1 cellular context compared by ENCODE assay signal in the genomic region with DNA sequence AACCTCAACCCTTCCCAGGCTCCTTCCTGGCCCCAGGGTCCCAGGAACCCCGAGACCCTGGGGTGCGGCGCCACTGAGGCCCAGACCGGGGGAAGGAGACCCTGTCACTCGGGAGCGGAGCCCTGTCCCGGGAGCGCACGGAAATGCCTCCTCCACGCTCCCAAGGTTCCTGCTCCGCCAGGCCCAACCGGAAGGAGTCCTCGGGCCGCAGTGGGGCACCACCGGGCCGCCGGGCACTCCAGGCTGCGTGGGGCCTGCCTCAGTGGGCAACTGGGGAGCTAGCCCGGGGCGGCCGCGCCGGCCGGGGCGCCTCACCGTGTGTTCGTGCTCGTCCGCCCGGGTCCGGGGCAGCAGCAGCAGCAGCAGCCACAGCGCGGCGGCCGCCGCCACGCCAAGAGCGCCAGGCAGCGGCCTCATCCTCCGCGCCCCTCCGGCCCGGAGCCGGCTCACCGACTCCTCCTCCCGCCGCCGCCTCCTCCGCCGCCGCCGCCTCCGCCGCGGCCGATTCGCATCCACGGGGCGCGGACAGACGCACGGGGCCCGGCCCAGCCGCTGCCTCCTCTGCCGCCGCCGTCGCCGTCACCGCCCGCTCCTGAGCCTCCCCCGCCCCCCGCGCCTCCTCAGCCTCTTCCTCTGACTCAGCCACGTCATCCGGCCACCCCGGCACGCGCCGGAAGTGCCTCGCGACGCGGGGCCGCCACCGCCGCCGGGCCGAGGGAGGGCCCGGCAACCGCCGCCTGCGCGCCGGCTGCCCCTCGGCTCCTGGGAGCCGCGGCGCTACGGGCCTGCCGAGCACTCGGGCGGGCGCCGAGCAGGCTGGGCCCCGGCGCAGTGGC.
TF ChIP-seq lines count a peak whose summit lies in the region.

Gene TM9SF3 (minus strand): TSS at position 594 of the 836 bp plus-strand sequence. CDS start 177 bp downstream, at position 417.

TF ChIP-seq in HepG2, 621 proteins besides CTCF, POLR2A, EP300 and RAD21 (continued from another document and continues in another):
- TF ChIP-seq SAFB2 (CRISPR knock-in tag; IDR thresholded peaks at IDR 0.05; ENCODE audit: borderline replicate concordance, low read depth) (no peak), ZFP82 (CRISPR knock-in tag; IDR thresholded peaks at IDR 0.05; ENCODE audit: borderline replicate concordance) (no peak; the same call in 1 of the 2 replicates), IKZF1 (IDR thresholded peaks at IDR 0.05) (no peak), ZNF296 (CRISPR knock-in tag; conservative IDR thresholded peaks at IDR 0.05) (no peak), ZNF34 (CRISPR knock-in tag; IDR thresholded peaks at IDR 0.05; ENCODE audit: borderline replicate concordance) (no peak), MYC (CRISPR knock-in tag; IDR thresholded peaks at IDR 0.05; ENCODE audit: borderline replicate concordance) (peak; percentile 63; the same call in 1 of the 2 replicates), ZNF263 (CRISPR knock-in tag; IDR thresholded peaks at IDR 0.05) (peak; percentile 36; the same call in 1 of the 2 replicates), ZNF563 (CRISPR knock-in tag; IDR thresholded peaks at IDR 0.05) (peak; percentile 77; the same call in 1 of the 2 replicates), AGO2 (optimal IDR thresholded peaks at IDR 0.05; ENCODE audit: low read depth, low read length) (peak; percentile 80), ZNF496 (CRISPR knock-in tag; IDR thresholded peaks at IDR 0.05; ENCODE audit: insufficient replicate concordance) (no peak), DR1 (CRISPR knock-in tag; IDR thresholded peaks at IDR 0.05) (no peak), ZNF282 (IDR thresholded peaks at IDR 0.05; ENCODE audit: partially characterized antibody) (no peak), FOXM1 (CRISPR knock-in tag; IDR thresholded peaks at IDR 0.05) (no peak), ZNF761 (CRISPR knock-in tag; conservative IDR thresholded peaks at IDR 0.05) (no peak), U2AF1 (optimal IDR thresholded peaks at IDR 0.05; ENCODE audit: low read depth, low read length) (no peak), NFATC3 (CRISPR knock-in tag; IDR thresholded peaks at IDR 0.05) (no peak), NR2F6 (IDR thresholded peaks at IDR 0.05) (no peak), NR2F6 (CRISPR knock-in tag; IDR thresholded peaks at IDR 0.05) (no peak), ZNF614 (CRISPR knock-in tag; IDR thresholded peaks at IDR 0.05; ENCODE audit: borderline replicate concordance) (no peak), POLR2AphosphoS2 (IDR thresholded peaks at IDR 0.05; ENCODE audit: low read depth, low read length) (no peak), ZSCAN25 (CRISPR knock-in tag; IDR thresholded peaks at IDR 0.05) (no peak), AKNA (CRISPR knock-in tag; IDR thresholded peaks at IDR 0.05; ENCODE audit: borderline replicate concordance) (no peak), POGZ (CRISPR knock-in tag; IDR thresholded peaks at IDR 0.05) (peak; percentile 7; the same call in 1 of the 2 replicates), NRL (CRISPR knock-in tag; IDR thresholded peaks at IDR 0.05; ENCODE audit: borderline replicate concordance) (no peak), KLF6 (CRISPR knock-in tag; IDR thresholded peaks at IDR 0.05) (no peak), KDM6A (CRISPR knock-in tag; IDR thresholded peaks at IDR 0.05; ENCODE audit: low read depth) (no peak), ARID3A (IDR thresholded peaks at IDR 0.05; ENCODE audit: low read depth, low read length) (no peak), ZNF713 (CRISPR knock-in tag; IDR thresholded peaks at IDR 0.05) (no peak), PCBP1 (IDR thresholded peaks at IDR 0.05; ENCODE audit: borderline replicate concordance, low read depth, low read length) (0 out of 2 replicates have a peak, but pooled peaks have one; percentile 61), NR2C2 (CRISPR knock-in tag; IDR thresholded peaks at IDR 0.05; ENCODE audit: borderline replicate concordance) (peak; percentile 88), NKX3-1 (CRISPR knock-in tag; IDR thresholded peaks at IDR 0.05) (no peak), FIP1L1 (IDR thresholded peaks at IDR 0.05; ENCODE audit: borderline replicate concordance, insufficient read depth, low read depth, low read length) (peak; percentile 64; the same call in 1 of the 2 replicates), ISX (CRISPR knock-in tag; conservative IDR thresholded peaks at IDR 0.05) (no peak), SMARCE1 (IDR thresholded peaks at IDR 0.05; ENCODE audit: borderline replicate concordance) (no peak), ZNF33A (CRISPR knock-in tag; IDR thresholded peaks at IDR 0.05; ENCODE audit: borderline replicate concordance) (no peak), RFXAP (CRISPR knock-in tag; IDR thresholded peaks at IDR 0.05; ENCODE audit: borderline replicate concordance) (no peak; the same call in 1 of the 2 replicates), SMYD3 (CRISPR knock-in tag; IDR thresholded peaks at IDR 0.05) (no peak), SIN3B (IDR thresholded peaks at IDR 0.05; ENCODE audit: low read length) (no peak), ZSCAN21 (CRISPR knock-in tag; IDR thresholded peaks at IDR 0.05; ENCODE audit: borderline replicate concordance) (peak; percentile 52; the same call in 1 of the 2 replicates), EED (CRISPR knock-in tag; IDR thresholded peaks at IDR 0.05) (no peak), SNAPC4 (CRISPR knock-in tag; IDR thresholded peaks at IDR 0.05) (no peak), ZNF292 (CRISPR knock-in tag; IDR thresholded peaks at IDR 0.05; ENCODE audit: borderline replicate concordance, low read depth) (no peak), ZNF75D (CRISPR knock-in tag; IDR thresholded peaks at IDR 0.05; ENCODE audit: borderline replicate concordance) (0 out of 2 replicates have a peak, but pooled peaks have one; percentile 15)
- TF ChIP-seq, protein P1, sequence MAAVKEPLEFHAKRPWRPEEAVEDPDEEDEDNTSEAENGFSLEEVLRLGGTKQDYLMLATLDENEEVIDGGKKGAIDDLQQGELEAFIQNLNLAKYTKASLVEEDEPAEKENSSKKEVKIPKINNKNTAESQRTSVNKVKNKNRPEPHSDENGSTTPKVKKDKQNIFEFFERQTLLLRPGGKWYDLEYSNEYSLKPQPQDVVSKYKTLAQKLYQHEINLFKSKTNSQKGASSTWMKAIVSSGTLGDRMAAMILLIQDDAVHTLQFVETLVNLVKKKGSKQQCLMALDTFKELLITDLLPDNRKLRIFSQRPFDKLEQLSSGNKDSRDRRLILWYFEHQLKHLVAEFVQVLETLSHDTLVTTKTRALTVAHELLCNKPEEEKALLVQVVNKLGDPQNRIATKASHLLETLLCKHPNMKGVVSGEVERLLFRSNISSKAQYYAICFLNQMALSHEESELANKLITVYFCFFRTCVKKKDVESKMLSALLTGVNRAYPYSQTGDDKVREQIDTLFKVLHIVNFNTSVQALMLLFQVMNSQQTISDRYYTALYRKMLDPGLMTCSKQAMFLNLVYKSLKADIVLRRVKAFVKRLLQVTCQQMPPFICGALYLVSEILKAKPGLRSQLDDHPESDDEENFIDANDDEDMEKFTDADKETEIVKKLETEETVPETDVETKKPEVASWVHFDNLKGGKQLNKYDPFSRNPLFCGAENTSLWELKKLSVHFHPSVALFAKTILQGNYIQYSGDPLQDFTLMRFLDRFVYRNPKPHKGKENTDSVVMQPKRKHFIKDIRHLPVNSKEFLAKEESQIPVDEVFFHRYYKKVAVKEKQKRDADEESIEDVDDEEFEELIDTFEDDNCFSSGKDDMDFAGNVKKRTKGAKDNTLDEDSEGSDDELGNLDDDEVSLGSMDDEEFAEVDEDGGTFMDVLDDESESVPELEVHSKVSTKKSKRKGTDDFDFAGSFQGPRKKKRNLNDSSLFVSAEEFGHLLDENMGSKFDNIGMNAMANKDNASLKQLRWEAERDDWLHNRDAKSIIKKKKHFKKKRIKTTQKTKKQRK (IDR thresholded peaks at IDR 0.05; ENCODE audit: low read length): no peak
- TF ChIP-seq, protein P2, sequence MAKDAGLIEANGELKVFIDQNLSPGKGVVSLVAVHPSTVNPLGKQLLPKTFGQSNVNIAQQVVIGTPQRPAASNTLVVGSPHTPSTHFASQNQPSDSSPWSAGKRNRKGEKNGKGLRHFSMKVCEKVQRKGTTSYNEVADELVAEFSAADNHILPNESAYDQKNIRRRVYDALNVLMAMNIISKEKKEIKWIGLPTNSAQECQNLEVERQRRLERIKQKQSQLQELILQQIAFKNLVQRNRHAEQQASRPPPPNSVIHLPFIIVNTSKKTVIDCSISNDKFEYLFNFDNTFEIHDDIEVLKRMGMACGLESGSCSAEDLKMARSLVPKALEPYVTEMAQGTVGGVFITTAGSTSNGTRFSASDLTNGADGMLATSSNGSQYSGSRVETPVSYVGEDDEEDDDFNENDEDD (CRISPR knock-in tag; IDR thresholded peaks at IDR 0.05; ENCODE audit: borderline replicate concordance): peak; percentile 77
- TF ChIP-seq, protein P3, sequence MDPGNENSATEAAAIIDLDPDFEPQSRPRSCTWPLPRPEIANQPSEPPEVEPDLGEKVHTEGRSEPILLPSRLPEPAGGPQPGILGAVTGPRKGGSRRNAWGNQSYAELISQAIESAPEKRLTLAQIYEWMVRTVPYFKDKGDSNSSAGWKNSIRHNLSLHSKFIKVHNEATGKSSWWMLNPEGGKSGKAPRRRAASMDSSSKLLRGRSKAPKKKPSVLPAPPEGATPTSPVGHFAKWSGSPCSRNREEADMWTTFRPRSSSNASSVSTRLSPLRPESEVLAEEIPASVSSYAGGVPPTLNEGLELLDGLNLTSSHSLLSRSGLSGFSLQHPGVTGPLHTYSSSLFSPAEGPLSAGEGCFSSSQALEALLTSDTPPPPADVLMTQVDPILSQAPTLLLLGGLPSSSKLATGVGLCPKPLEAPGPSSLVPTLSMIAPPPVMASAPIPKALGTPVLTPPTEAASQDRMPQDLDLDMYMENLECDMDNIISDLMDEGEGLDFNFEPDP (CRISPR knock-in tag; conservative IDR thresholded peaks at IDR 0.05): no peak
